Comparison of ENCODE assay signal across 8 cellular contexts in genomic region chr11:14358729-14359439, GRCh38. TPM values are rescaled to one million over a fixed set of nuclear protein-coding genes. Genes with fewer than 3 reads are reported as not detected.
A peak's percentile ranks its signal among the peaks of the same experiment; 100 is the strongest.
DNase-seq lines count a peak whose midpoint lies in the region; TF ChIP-seq lines count a peak whose summit lies in the region.

TSS of gene RRAS2 (minus strand) at chr11:14359183. CDS start at chr11:14358870, 313 bp downstream.

- DNase-seq in HFF-Myc (ENCODE audit: extremely low read depth, low read depth): no peak
- DNase-seq in NCI-H1694 (lab: John Stamatoyannopoulos, UW): peak; percentile 37
- DNase-seq in activated CD4-positive, CD25-positive, alpha-beta regulatory T cell (lab: John Stamatoyannopoulos, UW): peak; percentile 54 to 61 (median 58)
- DNase-seq in caudate nucleus (lab: John Stamatoyannopoulos, UW): peak in 49 of 61 donors; percentile 9 to 75 (median 53)
- DNase-seq in kidney epithelial cell (ENCODE audit: low read depth): no peak
- DNase-seq in stimulated activated CD4-positive, alpha-beta T cell treated with anti-CD3 and anti-CD28 coated beads, Interleukin-15, amount 100 ng/mL, for 48 hours (ENCODE audit: low read depth in 2 of 2): peak; percentile 59 to 73
- no peak for DNase-seq in superior temporal gyrus (ENCODE audit: extremely low spot score)

- no peak for TF ChIP-seq CTCF in HFF-Myc (IDR thresholded peaks at IDR 0.05; ENCODE audit: low read depth, low read length, missing control alignments)
- TF ChIP-seq CTCF in kidney epithelial cell (IDR thresholded peaks at IDR 0.05; ENCODE audit: insufficient read depth, low read length, poor library complexity, severe bottlenecking): no peak

- peak; percentile 94 for TF ChIP-seq POLR2A in GM15510 (IDR thresholded peaks at IDR 0.05; ENCODE audit: borderline replicate concordance, extremely low read depth, insufficient read length)

- H3K36me3 ChIP-seq in kidney epithelial cell (ENCODE audit: control insufficient read depth, insufficient read depth, low read length): no peaks in the 10 kb centered on the region

- H3K4me3 ChIP-seq in HFF-Myc (replicated peaks; ENCODE audit: low read depth, low read length) (peak within 1 kb of the TSS; percentile 60), kidney epithelial cell (ENCODE audit: low read depth, low read length) (peak within 1 kb of the TSS; percentile 81)

- no peak within 1 kb of the TSS for H3K27ac ChIP-seq in caudate nucleus (ENCODE audit: low read depth, low read length)

- no peaks in the 10 kb centered on the region for H3K27me3 ChIP-seq in kidney epithelial cell (ENCODE audit: control insufficient read depth, insufficient read depth, low read length)

RNA-seq across cellular contexts. Expression of gene RRAS2, which starts in this region (rescaled TPM):
- total RNA-seq in kidney epithelial cell: 102 and 118 TPM in 2 replicates

Comparison
In these comparisons a context has a peak if more than half of its experiments do, and no peak if none do; other contexts are left out.
1. DNase-seq: peak in NCI-H1694 (single experiment), activated CD4-positive, CD25-positive, alpha-beta regulatory T cell (4 of 4), caudate nucleus (49 of 61) and stimulated activated CD4-positive, alpha-beta T cell treated with anti-CD3 and anti-CD28 coated beads, Interleukin-15, amount 100 ng/mL, for 48 hours (2 of 2); none in HFF-Myc (single experiment), kidney epithelial cell (single experiment) and superior temporal gyrus (single experiment).